ENCODE assay signal across 18 cellular contexts in genomic region chr2:62789518-62789917, GRCh38.
DNase-seq lines count a peak whose midpoint lies in the region; ATAC-seq and TF ChIP-seq lines count a peak whose summit lies in the region.
"Had no signal": no experiment of that assay in that cellular context is flagged by ENCODE, and none has a peak within 500 bp of the region (broad histone marks: within the 10 kb centered on the region; RNA-seq: fewer than 3 reads in every experiment).

No MANE protein-coding gene starts in this region.

- H3K9me3 ChIP-seq in prostate gland (no peaks in the 10 kb centered on the region), A673 (ENCODE audit: low read depth, low read length, poor library complexity, severe bottlenecking) (no peaks in the 10 kb centered on the region), OCI-LY7 (ENCODE audit: low read length) (no peaks in the 10 kb centered on the region)
- H3K9me3 ChIP-seq: BLaER1 treated with 17β-estradiol and CSF1 and Interleukin-3, amounts not matched to agents 10 nM and 100 nM; HAP-1; SJSA1 had no signal

- H3K36me3 ChIP-seq in prostate gland (no peaks in the 10 kb centered on the region), A673 (ENCODE audit: insufficient read depth, low read length, poor library complexity, severe bottlenecking) (no peaks in the 10 kb centered on the region), OCI-LY7 (ENCODE audit: insufficient read depth, low read length) (no peaks in the 10 kb centered on the region)
- H3K36me3 ChIP-seq: BLaER1 treated with 17β-estradiol and CSF1 and Interleukin-3, amounts not matched to agents 10 nM and 100 nM; HAP-1; SJSA1 had no signal

- intact Hi-C loops in prostate gland (cut with DNase I) (no loop called here), A673 (cut with micrococcal nuclease; ENCODE audit: unreplicated experiment) (loop anchor here (5.0 to 10.0 kb wide), 3 partner anchors 398 to 698 kb away; no protein-coding TSS in a partner anchor), OCI-LY7 (cut with micrococcal nuclease; ENCODE audit: unreplicated experiment) (loop anchor here (10.0 kb wide), 2 partner anchors 515 to 635 kb away; no protein-coding TSS in a partner anchor)

- peak overlapping the region; percentile 2 to 31 for H3K27ac ChIP-seq in prostate gland
- no peak overlapping the region for H3K27ac ChIP-seq in A673 (ENCODE audit: low read depth, low read length, poor library complexity, severe bottlenecking)
- H3K27ac ChIP-seq in OCI-LY7 (ENCODE audit: low read depth, low read length, poor library complexity, severe bottlenecking): no peak overlapping the region
- H3K27ac ChIP-seq: BLaER1 treated with 17β-estradiol and CSF1 and Interleukin-3, amounts not matched to agents 10 nM and 100 nM; PC-9; SJSA1 had no signal

- H2AFZ ChIP-seq in OCI-LY7 (ENCODE audit: low read length): no peak overlapping the region
- H2AFZ ChIP-seq: PC-9 had no signal

- TF ChIP-seq CTCF in LNCaP clone FGC (IDR thresholded peaks at IDR 0.05; ENCODE audit: control insufficient read depth, extremely low read depth, insufficient read depth): no peak
- TF ChIP-seq CTCF in prostate gland (IDR thresholded peaks at IDR 0.05): no peak
- no peak for TF ChIP-seq CTCF in A673 (conservative IDR thresholded peaks at IDR 0.05; ENCODE audit: low read depth, low read length)
- TF ChIP-seq CTCF in OCI-LY7 (conservative IDR thresholded peaks at IDR 0.05; ENCODE audit: low read length): no peak

- H3K4me2 ChIP-seq in OCI-LY7 (ENCODE audit: low read length): no peak overlapping the region
- H3K4me2 ChIP-seq: BLaER1 treated with 17β-estradiol and CSF1 and Interleukin-3, amounts not matched to agents 10 nM and 100 nM; PC-9 had no signal

- H3K27me3 ChIP-seq in prostate gland (replicated peaks; ENCODE audit: insufficient read depth): no peaks in the 10 kb centered on the region
- no peaks in the 10 kb centered on the region for H3K27me3 ChIP-seq in A673 (replicated peaks; ENCODE audit: insufficient read depth, low read depth, low read length, poor library complexity)
- H3K27me3 ChIP-seq: BLaER1 treated with 17β-estradiol and CSF1 and Interleukin-3, amounts not matched to agents 10 nM and 100 nM; SJSA1 had no signal

- CTCF ChIA-PET in A673 (lab: Charles Lee): no interaction called here
- CTCF ChIA-PET in OCI-LY7 (lab: Charles Lee; ENCODE audit: unreplicated experiment): no interaction called here

- BruUV-seq in A673 (replicated peaks; lab: Mats Ljungman, UMichigan) (no TSS peak), OCI-LY7 (replicated peaks; lab: Mats Ljungman, UMichigan) (no TSS peak)

- no peak for TF ChIP-seq POLR2A in prostate gland (IDR thresholded peaks at IDR 0.05)

- DNase-seq in Ammon's horn (ENCODE audit: low spot score) (peak; percentile 52), LNCaP clone FGC (ENCODE audit: low read depth) (peak; percentile 54), left lobe of liver (ENCODE audit: low spot score) (no peak), prostate gland (ENCODE audit: low spot score) (peak; percentile 46), A673 (ENCODE audit: low spot score) (no peak), OCI-LY7 (ENCODE audit: low spot score) (no peak)
- DNase-seq in activated naive CD4-positive, alpha-beta T cell treated with Interleukin-2 at 50 U/mL for 16 hours: no peak
- DNase-seq: CD8-positive, alpha-beta memory T cell; KG1; NCI-H1417; NCI-H187 treated with DMSO at 0.1 percent for 48 hours; NCI-H2227 treated with DMSO at 0.1 percent for 48 hours; NCI-H524; PC-9 had no signal

- peak; percentile 82 for ATAC-seq in left lobe of liver
- no peak for ATAC-seq in GM18502 (IDR thresholded peaks at IDR 0.05; ENCODE audit: poor library complexity, unreplicated experiment)

- H4K20me1 ChIP-seq in OCI-LY7 (ENCODE audit: insufficient read depth, low read length): no peaks in the 10 kb centered on the region
- H4K20me1 ChIP-seq: BLaER1 treated with 17β-estradiol and CSF1 and Interleukin-3, amounts not matched to agents 10 nM and 100 nM had no signal

- no peaks in the 10 kb centered on the region for H3K79me2 ChIP-seq in OCI-LY7 (ENCODE audit: insufficient read depth, low read depth, low read length)

- 38% methylated on average over 3 of the region's 3 CpGs for WGBS in prostate gland

- H3K4me1 ChIP-seq in prostate gland (replicated peaks) (no peaks in the 10 kb centered on the region), A673 (ENCODE audit: insufficient read depth, low read length, poor library complexity, severe bottlenecking) (no peaks in the 10 kb centered on the region), OCI-LY7 (ENCODE audit: insufficient read depth, low read length, poor library complexity, severe bottlenecking) (no peaks in the 10 kb centered on the region)

- H3K9me2 ChIP-seq in OCI-LY7 (ENCODE audit: insufficient read depth, low read length): no peaks in the 10 kb centered on the region

- no peak overlapping the region for H3K4me3 ChIP-seq in LNCaP clone FGC (ENCODE audit: low read depth, low read length)
- no peak overlapping the region for H3K4me3 ChIP-seq in prostate gland
- H3K4me3 ChIP-seq in A673 (ENCODE audit: low read depth, low read length, poor library complexity, severe bottlenecking): no peak overlapping the region
- no peak overlapping the region for H3K4me3 ChIP-seq in OCI-LY7 (ENCODE audit: low read depth, low read length, poor library complexity, severe bottlenecking)
- H3K4me3 ChIP-seq: BLaER1 treated with 17β-estradiol and CSF1 and Interleukin-3, amounts not matched to agents 10 nM and 100 nM; HAP-1; PC-9; SJSA1 had no signal

- POLR2A ChIA-PET in A673 (lab: Charles Lee; ENCODE audit: low non-redundant PET) (interaction anchor here (0.6 kb wide), 1 partner anchor 829 kb away, joined by 8 read pairs; no protein-coding TSS in a partner anchor), OCI-LY7 (lab: Charles Lee) (no interaction called here)

Comparison
In these comparisons a context has a peak if more than half of its experiments do, and no peak if none do; other contexts are left out.
1. DNase-seq: peak in Ammon's horn (single experiment), LNCaP clone FGC (single experiment) and prostate gland (single experiment); none in left lobe of liver (single experiment), activated naive CD4-positive, alpha-beta T cell treated with Interleukin-2 at 50 U/mL for 16 hours (single experiment), A673 (single experiment) and OCI-LY7 (single experiment).
2. H3K27ac ChIP-seq: peak in prostate gland (2 of 2); none in A673 (single experiment) and OCI-LY7 (single experiment).